22 cellular contexts compared by ENCODE assay signal in genomic region chr15:60727260-60727659, GRCh38.
A peak's percentile ranks its signal among the peaks of the same experiment; 100 is the strongest.
DNase-seq lines count a peak whose midpoint lies in the region; ATAC-seq and TF ChIP-seq lines count a peak whose summit lies in the region.
"Had no signal": no experiment of that assay in that cellular context is flagged by ENCODE, and none has a peak within 500 bp of the region (broad histone marks: within the 10 kb centered on the region; RNA-seq: fewer than 3 reads in every experiment).

No MANE protein-coding gene starts in this region.

- H3K9me3 Mint-ChIP-seq in Caco-2 (ENCODE audit: unreplicated experiment) (peaks cover 2% of the 10 kb centered on the region), neural progenitor cell (no peaks in the 10 kb centered on the region)
- peaks cover 4% of the 10 kb centered on the region for H3K9me3 Mint-ChIP-seq in activated T-helper 17 cell treated with anti-CD3 and anti-CD28 coated beads, Interleukin-2, amount 50 U/mL, for 72 hours
- H3K9me3 Mint-ChIP-seq: CD4-positive, alpha-beta T cell; CD8-positive, alpha-beta memory T cell; H9 had no signal

- no peak for ATAC-seq in activated T-helper 17 cell treated with anti-CD3 and anti-CD28 coated beads, Interleukin-2, amount 50 U/mL, for 72 hours (replicated peaks)
- ATAC-seq: HCT116 had no signal

- no peak for TF ChIP-seq POLR2A in tibial nerve (IDR thresholded peaks at IDR 0.05)

- POLR2A ChIA-PET in Caco-2 (lab: Charles Lee) = interaction anchor here (0.7 kb wide), 1 partner anchor 1623 kb away, joined by 4 read pairs; no protein-coding TSS in a partner anchor

- peak overlapping the region; percentile 44 for H3K4me3 Mint-ChIP-seq in Caco-2 (ENCODE audit: unreplicated experiment)
- peak overlapping the region; percentile 2 for H3K4me3 Mint-ChIP-seq in activated T-helper 17 cell treated with anti-CD3 and anti-CD28 coated beads, Interleukin-2, amount 50 U/mL, for 72 hours
- H3K4me3 Mint-ChIP-seq in neural progenitor cell = no peak overlapping the region
- H3K4me3 Mint-ChIP-seq: CD14-positive monocyte; CD4-positive, alpha-beta T cell; CD8-positive, alpha-beta memory T cell; H9 had no signal

- H3F3A ChIP-seq in neural progenitor cell (ENCODE audit: low read depth) = no peaks in the 10 kb centered on the region

- no peaks in the 10 kb centered on the region for H3K4me1 ChIP-seq in Caco-2
- peaks cover 22% of the 10 kb centered on the region for H3K4me1 ChIP-seq in neural progenitor cell
- H3K4me1 ChIP-seq in tibial nerve = peaks cover 0 to 4% (median 0%) of the 10 kb centered on the region in 4 donors
- H3K4me1 ChIP-seq: A549, BE2C had no signal

- H3K27ac ChIP-seq in neural progenitor cell (peak overlapping the region; percentile 10), tibial nerve (no peak overlapping the region)
- H3K27ac ChIP-seq: A549; BLaER1 treated with 17β-estradiol and CSF1 and Interleukin-3, amounts not matched to agents 10 nM and 100 nM; GM23248 had no signal

- H3K79me2 ChIP-seq in neural progenitor cell (ENCODE audit: low read depth) = no peaks in the 10 kb centered on the region

- H3K27me3 ChIP-seq in Caco-2 (replicated peaks; ENCODE audit: control insufficient read depth, insufficient read depth, low read length) (no peaks in the 10 kb centered on the region), neural progenitor cell (no peaks in the 10 kb centered on the region), tibial nerve (no peaks in the 10 kb centered on the region)
- H3K27me3 ChIP-seq: BE2C; BLaER1 treated with 17β-estradiol and CSF1 and Interleukin-3, amounts not matched to agents 10 nM and 100 nM had no signal

- H3K27me3 Mint-ChIP-seq in Caco-2 (ENCODE audit: insufficient read depth, unreplicated experiment) (no peaks in the 10 kb centered on the region), neural progenitor cell (ENCODE audit: insufficient read depth, low read depth) (peaks cover 3% of the 10 kb centered on the region)
- no peaks in the 10 kb centered on the region for H3K27me3 Mint-ChIP-seq in activated T-helper 17 cell treated with anti-CD3 and anti-CD28 coated beads, Interleukin-2, amount 50 U/mL, for 72 hours
- H3K27me3 Mint-ChIP-seq: CD4-positive, alpha-beta T cell; CD8-positive, alpha-beta memory T cell had no signal

- TF ChIP-seq CTCF in Caco-2 (IDR thresholded peaks at IDR 0.05; ENCODE audit: insufficient read depth in 1 of 2, low read depth in 1 of 2, low read length in 1 of 2, severe bottlenecking in 1 of 2, unreplicated experiment in 1 of 2) = no peak
- TF ChIP-seq CTCF in neural progenitor cell (IDR thresholded peaks at IDR 0.05) = no peak
- no peak for TF ChIP-seq CTCF in tibial nerve (IDR thresholded peaks at IDR 0.05)

- H3K36me3 ChIP-seq in Caco-2 (ENCODE audit: control insufficient read depth, insufficient read depth, low read length) (no peaks in the 10 kb centered on the region), neural progenitor cell (no peaks in the 10 kb centered on the region), tibial nerve (no peaks in the 10 kb centered on the region)
- H3K36me3 ChIP-seq: BE2C; BLaER1 treated with 17β-estradiol and CSF1 and Interleukin-3, amounts not matched to agents 10 nM and 100 nM had no signal

- H2AFZ ChIP-seq in neural progenitor cell (replicated peaks) = peak overlapping the region; percentile 9
- H2AFZ ChIP-seq: GM23248 had no signal

- no peak overlapping the region for H3K9ac ChIP-seq in neural progenitor cell
- H3K9ac ChIP-seq: BLaER1 treated with 17β-estradiol and CSF1 and Interleukin-3, amounts not matched to agents 10 nM and 100 nM; GM23248 had no signal

- H3K36me3 Mint-ChIP-seq in Caco-2 (ENCODE audit: insufficient read depth, unreplicated experiment) (no peaks in the 10 kb centered on the region), neural progenitor cell (no peaks in the 10 kb centered on the region)
- H3K36me3 Mint-ChIP-seq in activated T-helper 17 cell treated with anti-CD3 and anti-CD28 coated beads, Interleukin-2, amount 50 U/mL, for 72 hours (ENCODE audit: low read depth) = peaks cover 5% of the 10 kb centered on the region
- H3K36me3 Mint-ChIP-seq: CD14-positive monocyte; CD8-positive, alpha-beta memory T cell had no signal

- WGBS in tibial nerve, 2 donors = 42 to 47% methylated on average over 5 of the region's 5 CpGs

- no peaks in the 10 kb centered on the region for H3K9me3 ChIP-seq in Caco-2
- no peaks in the 10 kb centered on the region for H3K9me3 ChIP-seq in neural progenitor cell (ENCODE audit: low read depth)
- no peaks in the 10 kb centered on the region for H3K9me3 ChIP-seq in tibial nerve
- H3K9me3 ChIP-seq: BE2C; BLaER1 treated with 17β-estradiol and CSF1 and Interleukin-3, amounts not matched to agents 10 nM and 100 nM had no signal

- H3K4me3 ChIP-seq in Caco-2 (ENCODE audit: low read depth, low read length) (no peak overlapping the region), neural progenitor cell (no peak overlapping the region), tibial nerve (no peak overlapping the region)
- H3K4me3 ChIP-seq: A549; BLaER1 treated with 17β-estradiol and CSF1 and Interleukin-3, amounts not matched to agents 10 nM and 100 nM; GM23248 had no signal

- H3K4me2 ChIP-seq in neural progenitor cell = peak overlapping the region; percentile 57
- H3K4me2 ChIP-seq: A549; BLaER1 treated with 17β-estradiol and CSF1 and Interleukin-3, amounts not matched to agents 10 nM and 100 nM had no signal

- H3K4me1 Mint-ChIP-seq in Caco-2 (ENCODE audit: low read depth, unreplicated experiment) (peaks cover 19% of the 10 kb centered on the region), neural progenitor cell (peaks cover 5% of the 10 kb centered on the region)
- H3K4me1 Mint-ChIP-seq in activated T-helper 17 cell treated with anti-CD3 and anti-CD28 coated beads, Interleukin-2, amount 50 U/mL, for 72 hours = peaks cover 41% of the 10 kb centered on the region
- H3K4me1 Mint-ChIP-seq: CD14-positive monocyte had no signal

- H3K27ac Mint-ChIP-seq in Caco-2 (ENCODE audit: unreplicated experiment) (peak overlapping the region; percentile 73), neural progenitor cell (no peak overlapping the region)
- H3K27ac Mint-ChIP-seq in activated T-helper 17 cell treated with anti-CD3 and anti-CD28 coated beads, Interleukin-2, amount 50 U/mL, for 72 hours = no peak overlapping the region
- H3K27ac Mint-ChIP-seq: CD14-positive monocyte; CD4-positive, alpha-beta T cell; CD8-positive, alpha-beta memory T cell; H9 had no signal

- no TSS peak for BruUV-seq in Caco-2 (replicated peaks; lab: Mats Ljungman, UMichigan)

- CTCF ChIA-PET in Caco-2 (lab: Charles Lee) = no interaction called here

- DNase-seq in Caco-2 (no peak), neural progenitor cell (ENCODE audit: low spot score) (peak; percentile 56), hippocampal formation (lab: John Stamatoyannopoulos, UW) (no peak), NCI-H1930 (lab: John Stamatoyannopoulos, UW) (no peak), tibial nerve (ENCODE audit: low spot score in 2 of 2) (no peak)
- DNase-seq: 8988T; ACHN; AML-193; BE2C; Calu3; CD4-positive, alpha-beta T cell; CD8-positive, alpha-beta memory T cell; DMS53; DMS79 treated with DMSO at 0.1 percent for 48 hours; GF-D8; GM23248; H9 had no signal

- TF ChIP-seq EP300 in tibial nerve (IDR thresholded peaks at IDR 0.05) = no peak

- no peaks in the 10 kb centered on the region for H4K20me1 ChIP-seq in neural progenitor cell (ENCODE audit: low read depth)
- H4K20me1 ChIP-seq: BLaER1 treated with 17β-estradiol and CSF1 and Interleukin-3, amounts not matched to agents 10 nM and 100 nM had no signal

- intact Hi-C loops in Caco-2 (cut with micrococcal nuclease; ENCODE audit: unreplicated experiment) = no loop called here
